ENCODE assay signal across 9 cellular contexts in the genomic region with DNA sequence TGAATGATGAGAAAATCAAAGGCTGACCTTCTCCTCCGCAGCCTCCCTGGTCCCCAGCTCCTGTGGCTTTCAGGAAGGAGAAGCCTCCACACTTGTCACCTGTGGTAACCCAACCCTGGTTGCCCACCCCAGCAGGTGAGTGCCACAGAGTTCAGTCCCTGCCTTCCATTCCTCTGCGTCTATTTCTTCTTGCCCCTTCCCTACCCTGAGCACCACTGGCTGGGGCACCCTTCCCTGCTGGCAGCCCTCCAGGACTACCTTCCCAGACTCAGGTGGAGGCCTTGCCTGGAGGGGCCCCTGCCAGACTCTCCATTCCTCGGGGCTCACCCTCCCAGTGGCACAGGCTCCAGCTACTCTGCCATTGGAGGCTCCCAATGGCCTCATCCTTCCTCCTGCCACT.
"Had no signal": no experiment of that assay in that cellular context is flagged by ENCODE, and none has a peak within 500 bp of the region (broad histone marks: within the 10 kb centered on the region; RNA-seq: fewer than 3 reads in every experiment).

No MANE protein-coding gene starts in this region.

- ATAC-seq: HepG2 had no signal

- FAIRE-seq: H54, HepG2 had no signal

- H2AFZ ChIP-seq: GM23248 had no signal

- H3K27ac ChIP-seq: GM23248, HL-60 had no signal

- H3K9ac ChIP-seq: GM23248 had no signal

- H3K4me3 ChIP-seq: GM23248 had no signal

- DNase-seq: GM23248, GOT3, H9, HCEC 1CT, HFFc6, KBM-7 had no signal
